Comparison of ENCODE assay signal across 8 cellular contexts in genomic region chr6:155154158-155154830, GRCh38.
DNase-seq lines count a peak whose midpoint lies in the region; FAIRE-seq and TF ChIP-seq lines count a peak whose summit lies in the region.

No MANE protein-coding gene starts in this region.

- peak; percentile 70 for DNase-seq in NCI-H146 (lab: John Stamatoyannopoulos, UW)
- no peak for DNase-seq in NCI-H146 treated with DMSO at 0.1 percent for 48 hours (lab: John Stamatoyannopoulos, UW; ENCODE audit: unreplicated experiment)
- DNase-seq in NCI-H2029 treated with DMSO at 0.1 percent for 48 hours (lab: John Stamatoyannopoulos, UW) = peak; percentile 65
- DNase-seq in myocyte (ENCODE audit: low read depth) = peak; percentile 41
- no peak for DNase-seq in kidney
- no peak for DNase-seq in effector CD4-positive, alpha-beta T cell
- DNase-seq in endothelial cell (ENCODE audit: low spot score) = no peak

- H3K4me3 Mint-ChIP-seq in activated naive CD8-positive, alpha-beta T cell = peak overlapping the region; percentile 57
- H3K4me3 Mint-ChIP-seq in endothelial cell (ENCODE audit: unreplicated experiment) = no peak overlapping the region

- H3K27ac ChIP-seq in kidney (ENCODE audit: low read depth in 2 of 2, low read length in 2 of 2) = no peak overlapping the region

- H3K36me3 Mint-ChIP-seq in activated naive CD8-positive, alpha-beta T cell = no peaks in the 10 kb centered on the region
- H3K36me3 Mint-ChIP-seq in endothelial cell (ENCODE audit: low read depth, unreplicated experiment) = peaks cover 19% of the 10 kb centered on the region

- no peak for FAIRE-seq in kidney (lab: Jason Lieb, UNC)

- H3K9me3 ChIP-seq in kidney (ENCODE audit: control insufficient read depth in 1 of 2, low read length in 2 of 2) = no peaks in the 10 kb centered on the region

- TF ChIP-seq CTCF in kidney (IDR thresholded peaks at IDR 0.05; ENCODE audit: borderline replicate concordance, extremely low read depth, insufficient read depth) (no peak), endothelial cell (IDR thresholded peaks at IDR 0.05; ENCODE audit: unreplicated experiment) (no peak)

- H3K27me3 Mint-ChIP-seq in activated naive CD8-positive, alpha-beta T cell = peaks cover 3% of the 10 kb centered on the region
- H3K27me3 Mint-ChIP-seq in endothelial cell (ENCODE audit: unreplicated experiment) = peaks cover 7% of the 10 kb centered on the region

- peak overlapping the region; percentile 97 for H3K27ac Mint-ChIP-seq in activated naive CD8-positive, alpha-beta T cell
- H3K27ac Mint-ChIP-seq in endothelial cell (ENCODE audit: unreplicated experiment) = no peak overlapping the region

- intact Hi-C loops in kidney (cut with DNase I) = no loop called here

- peaks cover 73% of the 10 kb centered on the region for H3K4me1 Mint-ChIP-seq in activated naive CD8-positive, alpha-beta T cell (ENCODE audit: low read depth)
- peaks cover 19% of the 10 kb centered on the region for H3K4me1 Mint-ChIP-seq in endothelial cell (ENCODE audit: unreplicated experiment)

- H3K4me3 ChIP-seq in kidney (ENCODE audit: low read length in 2 of 2) = no peak overlapping the region

- no peaks in the 10 kb centered on the region for H3K4me1 ChIP-seq in kidney (ENCODE audit: control insufficient read depth in 1 of 2, insufficient read depth in 1 of 2, low read depth in 1 of 2, low read length in 2 of 2)

- no peaks in the 10 kb centered on the region for H3K36me3 ChIP-seq in kidney (ENCODE audit: control insufficient read depth in 1 of 2, insufficient read depth in 2 of 2, low read length in 2 of 2)

- no peak overlapping the region for H3K9ac ChIP-seq in kidney (ENCODE audit: low read length in 2 of 2)

- no peaks in the 10 kb centered on the region for H3K9me3 Mint-ChIP-seq in activated naive CD8-positive, alpha-beta T cell (ENCODE audit: low read depth)
- no peaks in the 10 kb centered on the region for H3K9me3 Mint-ChIP-seq in endothelial cell (ENCODE audit: unreplicated experiment)

Comparison
In these comparisons a context has a peak if more than half of its experiments do, and no peak if none do; other contexts are left out.
1. DNase-seq: peak in NCI-H146 (single experiment), NCI-H2029 treated with DMSO at 0.1 percent for 48 hours (single experiment) and myocyte (single experiment); none in NCI-H146 treated with DMSO at 0.1 percent for 48 hours (single experiment), kidney (single experiment), effector CD4-positive, alpha-beta T cell (single experiment) and endothelial cell (single experiment).